Comparison of ENCODE assay signal across 1 cellular context in genomic region chr6:107655245-107655644, GRCh38.
TF ChIP-seq lines count a peak whose summit lies in the region.

No MANE protein-coding gene starts in this region.

TF ChIP-seq in K562, 482 proteins besides CTCF, POLR2A, EP300 and RAD21 (continued from another document):
- TF ChIP-seq, protein P1, sequence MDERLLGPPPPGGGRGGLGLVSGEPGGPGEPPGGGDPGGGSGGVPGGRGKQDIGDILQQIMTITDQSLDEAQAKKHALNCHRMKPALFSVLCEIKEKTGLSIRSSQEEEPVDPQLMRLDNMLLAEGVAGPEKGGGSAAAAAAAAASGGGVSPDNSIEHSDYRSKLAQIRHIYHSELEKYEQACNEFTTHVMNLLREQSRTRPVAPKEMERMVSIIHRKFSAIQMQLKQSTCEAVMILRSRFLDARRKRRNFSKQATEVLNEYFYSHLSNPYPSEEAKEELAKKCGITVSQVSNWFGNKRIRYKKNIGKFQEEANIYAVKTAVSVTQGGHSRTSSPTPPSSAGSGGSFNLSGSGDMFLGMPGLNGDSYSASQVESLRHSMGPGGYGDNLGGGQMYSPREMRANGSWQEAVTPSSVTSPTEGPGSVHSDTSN (CRISPR knock-in tag; IDR thresholded peaks at IDR 0.05; ENCODE audit: low read depth): no peak
- TF ChIP-seq, protein P1 (tag; conservative IDR thresholded peaks at IDR 0.05; ENCODE audit: low read depth): no peak
- TF ChIP-seq SIN3B (IDR thresholded peaks at IDR 0.05; ENCODE audit: low read depth) (no peak), NFXL1 (CRISPR knock-in tag; IDR thresholded peaks at IDR 0.05) (no peak), TBP (optimal IDR thresholded peaks at IDR 0.05; ENCODE audit: low read depth, low read length) (no peak), TFAM (CRISPR knock-in tag; conservative IDR thresholded peaks at IDR 0.05) (no peak), ZNF165 (CRISPR knock-in tag; IDR thresholded peaks at IDR 0.05; ENCODE audit: borderline replicate concordance) (no peak), TGIF2 (CRISPR knock-in tag; IDR thresholded peaks at IDR 0.05) (no peak)
